Comparison of ENCODE assay signal across 36 cellular contexts in genomic region chr5:35409361-35409760, GRCh38.
DNase-seq lines count a peak whose midpoint lies in the region; ATAC-seq, FAIRE-seq and TF ChIP-seq lines count a peak whose summit lies in the region.
"Had no signal": no experiment of that assay in that cellular context is flagged by ENCODE, and none has a peak within 500 bp of the region (broad histone marks: within the 10 kb centered on the region; RNA-seq: fewer than 3 reads in every experiment).

No MANE protein-coding gene starts in this region.

- H3K27ac ChIP-seq in HepG2 (ENCODE audit: extremely low read length, insufficient read depth, low read length) (no peak overlapping the region), right lobe of liver (no peak overlapping the region), HEK293 (ENCODE audit: extremely low read depth, low read depth, low read length) (no peak overlapping the region), GM12878 (ENCODE audit: control insufficient read depth, insufficient read depth) (no peak overlapping the region), K562 (ENCODE audit: extremely low read depth, low read depth, low read length) (no peak overlapping the region)
- H3K27ac ChIP-seq: 22Rv1; A549; BLaER1; BLaER1 treated with 17β-estradiol and CSF1 and Interleukin-3, amounts not matched to agents 10 nM and 100 nM; C4-2B had no signal

- H3K27me3 Mint-ChIP-seq in stimulated activated naive B cell treated with anti-CD40 and anti-IgM and Interleukin-4, amounts not matched to agents 10 μg/mL and 1 μg/mL and 100 μg/mL, for 72 hours, result peaks cover 0 to 5% of the 10 kb centered on the region in 2 donors
- H3K27me3 Mint-ChIP-seq: B cell; CD4-positive, CD25-positive, alpha-beta regulatory T cell had no signal

- TF ChIP-seq CTCF in HepG2 (CRISPR knock-in tag; IDR thresholded peaks at IDR 0.05) (no peak), right lobe of liver (IDR thresholded peaks at IDR 0.05) (no peak), HEK293 (tag by site-specific recombination; IDR thresholded peaks at IDR 0.05) (no peak), GM12878 (IDR thresholded peaks at IDR 0.05 in 2 of 3, conservative IDR thresholded peaks at IDR 0.05 in 1 of 3; ENCODE audit: control insufficient read depth in 2 of 3, extremely low read depth in 1 of 3, insufficient read depth in 1 of 3, low read depth in 3 of 3, low read length in 3 of 3) (no peak), K562 (IDR thresholded peaks at IDR 0.05 in 2 of 3, conservative IDR thresholded peaks at IDR 0.05 in 1 of 3; ENCODE audit: insufficient read depth in 2 of 3, low read depth in 1 of 3, low read length in 3 of 3) (no peak)

- CTCF ChIA-PET in HepG2 (lab: Yijun Ruan, JAX; ENCODE audit: low intra/inter-chr PET ratio, low total read pairs), result no interaction called here
- CTCF ChIA-PET in HEK293 (lab: Yijun Ruan, JAX), result no interaction called here
- CTCF ChIA-PET in GM12878 (lab: Yijun Ruan, JAX), result no interaction called here
- CTCF ChIA-PET in K562 (lab: Yijun Ruan, JAX; ENCODE audit: low intra/inter-chr PET ratio), result no interaction called here

- no peak overlapping the region for H2AFZ ChIP-seq in HepG2 (ENCODE audit: low read length)
- H2AFZ ChIP-seq in GM12878 (ENCODE audit: control insufficient read depth, low read depth, low read length), result no peak overlapping the region
- no peak overlapping the region for H2AFZ ChIP-seq in K562 (ENCODE audit: low read depth, low read length)

- TF ChIP-seq POLR2A in HepG2 (IDR thresholded peaks at IDR 0.05; ENCODE audit: insufficient read depth in 1 of 2, low read depth in 2 of 2, low read length in 2 of 2) (no peak), right lobe of liver (IDR thresholded peaks at IDR 0.05) (no peak), GM12878 (IDR thresholded peaks at IDR 0.05; ENCODE audit: low read depth, low read length) (no peak), K562 (conservative IDR thresholded peaks at IDR 0.05) (no peak)

- RAD21 ChIA-PET in GM12878 (lab: Charles Lee; ENCODE audit: unreplicated experiment), result no interaction called here

- H3K9ac ChIP-seq in HepG2 (ENCODE audit: insufficient read depth, low read depth, low read length) (no peak overlapping the region), GM12878 (ENCODE audit: control insufficient read depth, insufficient read depth, low read length) (no peak overlapping the region), K562 (ENCODE audit: insufficient read depth in 1 of 2, low read depth in 2 of 2, low read length in 2 of 2) (no peak overlapping the region)
- H3K9ac ChIP-seq: BLaER1; BLaER1 treated with 17β-estradiol and CSF1 and Interleukin-3, amounts not matched to agents 10 nM and 100 nM had no signal

- no peak overlapping the region for H3K27ac Mint-ChIP-seq in stimulated activated naive B cell treated with anti-CD40 and anti-IgM and Interleukin-4, amounts not matched to agents 10 μg/mL and 1 μg/mL and 100 μg/mL, for 72 hours
- H3K27ac Mint-ChIP-seq: B cell; CD4-positive, alpha-beta memory T cell; CD4-positive, alpha-beta T cell; CD4-positive, CD25-positive, alpha-beta regulatory T cell; CD8-positive, alpha-beta T cell had no signal

- intact Hi-C loops in HepG2 (cut with micrococcal nuclease; ENCODE audit: unreplicated experiment), result no loop called here
- intact Hi-C loops in right lobe of liver (cut with DNase I), result no loop called here
- intact Hi-C loops in GM12878 (cut with micrococcal nuclease; ENCODE audit: unreplicated experiment), result no loop called here
- intact Hi-C loops in K562 (cut with micrococcal nuclease), result no loop called here

- BruUV-seq in HepG2 (replicated peaks; lab: Mats Ljungman, UMichigan), result no TSS peak
- BruUV-seq in GM12878 (replicated peaks; lab: Mats Ljungman, UMichigan), result no TSS peak
- no TSS peak for BruUV-seq in K562 (replicated peaks; lab: Mats Ljungman, UMichigan)

- WGBS in HepG2 (ENCODE audit: low lambda C conversion rate), result 76% methylated on average over 1 of the region's 1 CpG
- WGBS in right lobe of liver (ENCODE audit: insufficient coverage, low coverage, low lambda C conversion rate, missing lambda C conversion rate), result 78% methylated on average over 1 of the region's 1 CpG
- WGBS in GM12878 (ENCODE audit: insufficient coverage, insufficient replicate concordance, low lambda C conversion rate, missing lambda C conversion rate), result 17% methylated on average over 1 of the region's 1 CpG
- WGBS in K562 (ENCODE audit: insufficient coverage, low coverage, missing lambda C conversion rate), result 0% methylated on average over 1 of the region's 1 CpG

- H3K4me3 ChIP-seq in HepG2 (replicated peaks in 1 of 3; ENCODE audit: insufficient read depth in 1 of 3, low read depth in 2 of 3, low read length in 3 of 3) (no peak overlapping the region), right lobe of liver (no peak overlapping the region), HEK293 (ENCODE audit: low read depth, low read length) (no peak overlapping the region), GM12878 (no peak overlapping the region), K562 (no peak overlapping the region)
- H3K4me3 ChIP-seq: A549; BLaER1; BLaER1 treated with 17β-estradiol and CSF1 and Interleukin-3, amounts not matched to agents 10 nM and 100 nM had no signal

- H3K4me2 ChIP-seq in HepG2 (ENCODE audit: low read depth, low read length) (no peak overlapping the region), GM12878 (ENCODE audit: control insufficient read depth, insufficient read depth) (no peak overlapping the region), K562 (ENCODE audit: insufficient read depth, low read length) (no peak overlapping the region)
- H3K4me2 ChIP-seq: A549; BLaER1; BLaER1 treated with 17β-estradiol and CSF1 and Interleukin-3, amounts not matched to agents 10 nM and 100 nM had no signal

- in situ Hi-C loops in HepG2 (cut with HindIII; ENCODE audit: extremely low pct_ligation_motif_present, low pct_unique_long_range_greater_than_20kb) (no loop called here), GM12878 (cut with MboI) (no loop called here), K562 (cut with MboI) (no loop called here)

- TF ChIP-seq RAD21 in HepG2 (CRISPR knock-in tag; IDR thresholded peaks at IDR 0.05) (no peak), GM12878 (IDR thresholded peaks at IDR 0.05; ENCODE audit: insufficient read depth, low read depth, low read length) (no peak), K562 (CRISPR knock-in tag; conservative IDR thresholded peaks at IDR 0.05 in 1 of 2, IDR thresholded peaks at IDR 0.05 in 1 of 2) (no peak)

- POLR2A ChIA-PET in HepG2 (lab: Yijun Ruan, JAX), result no interaction called here
- POLR2A ChIA-PET in HEK293 (lab: Yijun Ruan, JAX), result no interaction called here
- POLR2A ChIA-PET in GM12878 (lab: Charles Lee), result no interaction called here
- POLR2A ChIA-PET in K562 (lab: Yijun Ruan, JAX), result no interaction called here

- no peaks in the 10 kb centered on the region for H3K4me1 ChIP-seq in HepG2 (ENCODE audit: insufficient read depth, low read length)
- no peaks in the 10 kb centered on the region for H3K4me1 ChIP-seq in right lobe of liver
- H3K4me1 ChIP-seq in HEK293 (ENCODE audit: control insufficient read depth, insufficient read depth, low read length), result no peaks in the 10 kb centered on the region
- no peaks in the 10 kb centered on the region for H3K4me1 ChIP-seq in GM12878 (ENCODE audit: control insufficient read depth, insufficient read depth, low read length)
- no peaks in the 10 kb centered on the region for H3K4me1 ChIP-seq in K562 (replicated peaks in 1 of 2; ENCODE audit: control insufficient read depth in 2 of 2, insufficient read depth in 2 of 2, low read length in 2 of 2)
- H3K4me1 ChIP-seq: A549; BE2C; BLaER1; BLaER1 treated with 17β-estradiol and CSF1 and Interleukin-3, amounts not matched to agents 10 nM and 100 nM; Caco-2 had no signal

- no peak overlapping the region for H3K4me3 Mint-ChIP-seq in stimulated activated naive B cell treated with anti-CD40 and anti-IgM and Interleukin-4, amounts not matched to agents 10 μg/mL and 1 μg/mL and 100 μg/mL, for 72 hours
- H3K4me3 Mint-ChIP-seq: B cell; CD14-positive monocyte; CD4-positive, alpha-beta memory T cell; CD4-positive, alpha-beta T cell; CD4-positive, CD25-positive, alpha-beta regulatory T cell; CD8-positive, alpha-beta memory T cell; CD8-positive, alpha-beta T cell had no signal

- H3K36me3 ChIP-seq in HepG2 (replicated peaks in 1 of 2; ENCODE audit: control insufficient read depth in 1 of 2, insufficient read depth in 2 of 2, low read length in 2 of 2) (no peaks in the 10 kb centered on the region), right lobe of liver (no peaks in the 10 kb centered on the region), HEK293 (ENCODE audit: control insufficient read depth in 2 of 2, insufficient read depth in 1 of 2, low read length in 2 of 2) (no peaks in the 10 kb centered on the region), GM12878 (ENCODE audit: control insufficient read depth in 2 of 2, insufficient read depth in 2 of 2, low read length in 1 of 2) (no peaks in the 10 kb centered on the region), K562 (ENCODE audit: control insufficient read depth, insufficient read depth, low read length) (no peaks in the 10 kb centered on the region)
- H3K36me3 ChIP-seq: BE2C; BLaER1; BLaER1 treated with 17β-estradiol and CSF1 and Interleukin-3, amounts not matched to agents 10 nM and 100 nM had no signal

- DNase-seq in HepG2 (ENCODE audit: low spot score) (no peak), right lobe of liver (no peak), GM12878 (ENCODE audit: low read depth, low spot score) (no peak), K562 (ENCODE audit: extremely low read depth in 1 of 4, low spot score in 3 of 4) (no peak), SHP77 (lab: John Stamatoyannopoulos, UW) (no peak)
- DNase-seq in activated effector memory CD4-positive, alpha-beta T cell treated with Interleukin-2 at 50 U/mL for 16 hours, result no peak
- no peak for DNase-seq in stimulated activated naive B cell treated with anti-CD40 and anti-IgM and Interleukin-4, amounts not matched to agents 10 μg/mL and 1 μg/mL and 100 μg/mL, for 72 hours
- DNase-seq: 8988T; ACHN; AML-193; BE2C; C1 segment of cervical spinal cord; Caco-2; Calu3; CD4-positive, alpha-beta memory T cell; CD4-positive, alpha-beta T cell; CD4-positive, CD25-positive, alpha-beta regulatory T cell; CD8-positive, alpha-beta memory T cell; CD8-positive, alpha-beta T cell; COR-L47; DMS 273 treated with DMSO at 0.1 percent for 48 hours; DMS153; DMS53; DMS79; DMS79 treated with DMSO at 0.1 percent for 48 hours; DND-41; EL had no signal

- H4K20me1 ChIP-seq in HepG2 (ENCODE audit: insufficient read depth, low read length) (no peaks in the 10 kb centered on the region), GM12878 (ENCODE audit: control insufficient read depth, insufficient read depth) (no peaks in the 10 kb centered on the region), K562 (replicated peaks; ENCODE audit: control insufficient read depth, insufficient read depth, low read length) (no peaks in the 10 kb centered on the region)
- H4K20me1 ChIP-seq: BLaER1; BLaER1 treated with 17β-estradiol and CSF1 and Interleukin-3, amounts not matched to agents 10 nM and 100 nM had no signal

- H3K79me2 ChIP-seq in HepG2 (ENCODE audit: insufficient read depth, low read length) (no peaks in the 10 kb centered on the region), GM12878 (ENCODE audit: control insufficient read depth, insufficient read depth, low read length) (no peaks in the 10 kb centered on the region), K562 (ENCODE audit: control insufficient read depth, insufficient read depth, low read length) (no peaks in the 10 kb centered on the region)

- H3K36me3 Mint-ChIP-seq in stimulated activated naive B cell treated with anti-CD40 and anti-IgM and Interleukin-4, amounts not matched to agents 10 μg/mL and 1 μg/mL and 100 μg/mL, for 72 hours, result peaks cover 0 to 3% of the 10 kb centered on the region in 2 donors
- H3K36me3 Mint-ChIP-seq: CD4-positive, alpha-beta memory T cell; CD4-positive, CD25-positive, alpha-beta regulatory T cell; CD8-positive, alpha-beta memory T cell; CD8-positive, alpha-beta T cell had no signal

- H3K4me1 Mint-ChIP-seq in stimulated activated naive B cell treated with anti-CD40 and anti-IgM and Interleukin-4, amounts not matched to agents 10 μg/mL and 1 μg/mL and 100 μg/mL, for 72 hours, result no peaks in the 10 kb centered on the region
- H3K4me1 Mint-ChIP-seq: B cell; CD4-positive, alpha-beta memory T cell; CD4-positive, CD25-positive, alpha-beta regulatory T cell; CD8-positive, alpha-beta memory T cell had no signal

- no peaks in the 10 kb centered on the region for H3K27me3 ChIP-seq in HepG2 (ENCODE audit: control insufficient read depth in 1 of 2, insufficient read depth in 2 of 2, low read length in 2 of 2)
- no peaks in the 10 kb centered on the region for H3K27me3 ChIP-seq in right lobe of liver
- H3K27me3 ChIP-seq in GM12878 (replicated peaks in 1 of 2; ENCODE audit: control insufficient read depth in 2 of 2, insufficient read depth in 2 of 2, low read length in 1 of 2), result no peaks in the 10 kb centered on the region
- no peaks in the 10 kb centered on the region for H3K27me3 ChIP-seq in K562 (ENCODE audit: control insufficient read depth in 2 of 2, insufficient read depth in 2 of 2, low read length in 2 of 2)
- H3K27me3 ChIP-seq: BE2C; BLaER1; BLaER1 treated with 17β-estradiol and CSF1 and Interleukin-3, amounts not matched to agents 10 nM and 100 nM had no signal

- no peak for FAIRE-seq in HepG2 (lab: Jason Lieb, UNC)
- no peak for FAIRE-seq in GM12878 (lab: Jason Lieb, UNC)
- FAIRE-seq in K562 (lab: Jason Lieb, UNC), result no peak
- FAIRE-seq: A549, D721Med had no signal

- H3K9me3 Mint-ChIP-seq in stimulated activated naive B cell treated with anti-CD40 and anti-IgM and Interleukin-4, amounts not matched to agents 10 μg/mL and 1 μg/mL and 100 μg/mL, for 72 hours, result peaks cover 7 to 12% of the 10 kb centered on the region in 2 donors
- H3K9me3 Mint-ChIP-seq: CD4-positive, alpha-beta T cell had no signal

- TF ChIP-seq EP300 in HepG2 (IDR thresholded peaks at IDR 0.05; ENCODE audit: low read depth in 2 of 2, low read length in 2 of 2), result no peak
- TF ChIP-seq EP300 in HepG2 (CRISPR knock-in tag; IDR thresholded peaks at IDR 0.05; ENCODE audit: borderline replicate concordance), result no peak
- no peak for TF ChIP-seq EP300 in GM12878 (IDR thresholded peaks at IDR 0.05; ENCODE audit: borderline replicate concordance in 1 of 2, control insufficient read depth in 1 of 2, low read depth in 2 of 2, low read length in 2 of 2)
- TF ChIP-seq EP300 in K562 (IDR thresholded peaks at IDR 0.05; ENCODE audit: low read length), result no peak

- ATAC-seq in HepG2 (no peak), right lobe of liver (no peak), GM12878 (no peak), K562 (no peak)
- ATAC-seq in stimulated activated naive B cell treated with anti-CD40 and anti-IgM and Interleukin-4, amounts not matched to agents 10 μg/mL and 1 μg/mL and 100 μg/mL, for 72 hours (replicated peaks), result no peak
- ATAC-seq: A549; CD8-positive, alpha-beta T cell had no signal

- SMC1A ChIA-PET in GM12878 (lab: Charles Lee; ENCODE audit: uncharacterized antibody, unreplicated experiment), result no interaction called here

- no peaks in the 10 kb centered on the region for H3K9me3 ChIP-seq in HepG2 (ENCODE audit: low read length)
- no peaks in the 10 kb centered on the region for H3K9me3 ChIP-seq in right lobe of liver
- no peaks in the 10 kb centered on the region for H3K9me3 ChIP-seq in HEK293 (ENCODE audit: control insufficient read depth, insufficient read depth, low read depth, low read length)
- no peaks in the 10 kb centered on the region; the same call in 2 of the 3 replicates for H3K9me3 ChIP-seq in GM12878 (replicated peaks; ENCODE audit: control insufficient read depth, insufficient read depth, low read length)
- H3K9me3 ChIP-seq in K562 (replicated peaks; ENCODE audit: control insufficient read depth, insufficient read depth, low read depth, low read length), result no peaks in the 10 kb centered on the region; the same call in none of the 2 replicates
- H3K9me3 ChIP-seq: A549, BE2C, Caco-2 had no signal

- no peaks in the 10 kb centered on the region for H3K9me1 ChIP-seq in K562 (ENCODE audit: control insufficient read depth, insufficient read depth, low read length)

Comparison
In these comparisons a context has a peak if more than half of its experiments do, and no peak if none do; other contexts are left out.
1. Of the 241 proteins assayed by ChIP-seq in both HepG2 and K562: peak only in HepG2: none; only in K562: JUNB; in both: none; in neither: 236; mixed calls (peak in some experiments, not most) for 4.